8 cellular contexts compared by ENCODE assay signal in the genomic region with DNA sequence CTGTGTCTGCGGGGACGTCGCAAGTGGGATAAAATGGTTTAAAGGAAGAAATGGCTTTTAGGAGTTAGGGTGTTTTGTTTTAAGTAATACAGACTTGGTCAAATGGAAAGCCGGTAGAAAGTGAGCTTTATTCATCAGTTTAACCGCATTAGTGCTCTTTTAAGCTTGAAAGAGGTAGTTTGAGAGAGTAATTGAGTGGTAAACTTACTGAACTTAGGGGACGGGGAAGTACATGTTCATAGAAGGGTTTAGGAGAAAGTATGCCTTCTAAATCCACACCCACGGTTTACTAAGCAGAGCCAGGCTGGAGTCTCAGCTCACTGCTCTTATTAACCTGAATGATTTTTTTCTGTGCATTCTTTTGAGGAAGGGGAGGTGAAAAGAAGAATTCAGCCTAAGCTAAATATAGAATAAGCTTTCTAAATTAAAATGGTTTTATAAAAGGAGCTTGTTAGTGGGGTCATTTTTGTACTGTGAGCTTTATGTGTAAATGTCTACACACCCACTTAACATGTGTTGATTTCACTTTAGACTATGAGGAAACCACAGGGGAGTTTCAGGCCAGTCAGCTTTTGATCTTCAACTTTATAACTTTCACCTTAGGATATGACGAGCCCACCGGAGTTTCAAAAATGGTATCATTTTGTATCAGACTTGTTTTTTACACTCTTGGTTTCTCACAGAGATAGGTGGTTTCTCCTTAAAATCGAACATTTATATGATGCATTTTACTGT. TPM values are rescaled to one million over a fixed set of nuclear protein-coding genes. Genes with fewer than 3 reads are reported as not detected.
DNase-seq lines count a peak whose midpoint lies in the region; ATAC-seq, FAIRE-seq and TF ChIP-seq lines count a peak whose summit lies in the region.
"Not testable (repeated sequence)": the region's sequence is repeated elsewhere in the genome, so short reads cannot be mapped to it uniquely, and the experiment has no call there.
"Had no signal": no experiment of that assay in that cellular context is flagged by ENCODE, and none has a peak within 500 bp of the region (broad histone marks: within the 10 kb centered on the region; RNA-seq: fewer than 3 reads in every experiment).

No MANE protein-coding gene starts in this region.

- not testable (repeated sequence) for H3K9me3 Mint-ChIP-seq in stimulated activated effector memory CD8-positive, alpha-beta T cell treated with anti-CD3 and anti-CD28 coated beads, Interleukin-12 subunit alpha, Interleukin-12 subunit beta, amount 100 ng/mL, for 72 hours

- not testable (repeated sequence) for H4K20me1 ChIP-seq in K562 (replicated peaks; ENCODE audit: control insufficient read depth, insufficient read depth, low read length)

- H3K4me3 ChIP-seq in K562: not testable (repeated sequence)

- not testable (repeated sequence) for H3K27ac ChIP-seq in K562 (ENCODE audit: extremely low read depth, low read depth, low read length)

- CTCF ChIA-PET in K562 (lab: Yijun Ruan, JAX; ENCODE audit: low intra/inter-chr PET ratio): not testable (repeated sequence)

- ATAC-seq in GM18517 (IDR thresholded peaks at IDR 0.05; ENCODE audit: unreplicated experiment): peak; percentile 42
- ATAC-seq in GM21619 (IDR thresholded peaks at IDR 0.05; ENCODE audit: unreplicated experiment): peak; percentile 46
- ATAC-seq in HG02870 (IDR thresholded peaks at IDR 0.05; ENCODE audit: unreplicated experiment): peak; percentile 55
- peak; percentile 32 for ATAC-seq in HG03432 (IDR thresholded peaks at IDR 0.05; ENCODE audit: unreplicated experiment)
- peak; percentile 44 for ATAC-seq in activated CD4-positive, CD25-positive, alpha-beta regulatory T cell treated with anti-CD3 and anti-CD28 coated beads, Interleukin-2, amount 50 U/mL, for 24 hours
- ATAC-seq in K562: not testable (repeated sequence)
- ATAC-seq in stimulated activated effector memory CD8-positive, alpha-beta T cell treated with anti-CD3 and anti-CD28 coated beads, Interleukin-12 subunit alpha, Interleukin-12 subunit beta, amount 100 ng/mL, for 72 hours: peak; percentile 63

- TF ChIP-seq POLR2A in K562 (conservative IDR thresholded peaks at IDR 0.05): not testable (repeated sequence)

- H3K79me2 ChIP-seq in K562 (ENCODE audit: control insufficient read depth, insufficient read depth, low read length): not testable (repeated sequence)

- not testable (repeated sequence) for H3K9me1 ChIP-seq in K562 (ENCODE audit: control insufficient read depth, insufficient read depth, low read length)

- TF ChIP-seq RAD21 in K562 (CRISPR knock-in tag; conservative IDR thresholded peaks at IDR 0.05 in 1 of 2, IDR thresholded peaks at IDR 0.05 in 1 of 2): not testable (repeated sequence)

- H3K4me1 ChIP-seq in K562 (replicated peaks in 1 of 2; ENCODE audit: control insufficient read depth in 2 of 2, insufficient read depth in 2 of 2, low read length in 2 of 2): not testable (repeated sequence)

- not testable (repeated sequence) for DNase-seq in K562 (ENCODE audit: extremely low read depth in 1 of 4, low spot score in 3 of 4); stimulated activated effector memory CD8-positive, alpha-beta T cell treated with anti-CD3 and anti-CD28 coated beads, Interleukin-12 subunit alpha, Interleukin-12 subunit beta, amount 100 ng/mL, for 72 hours (ENCODE audit: low spot score in 2 of 2)

- WGBS in K562 (ENCODE audit: insufficient coverage, low coverage, missing lambda C conversion rate): no CpG with 5 or more reads among the region's 10 CpGs

- H3K9ac ChIP-seq in K562 (ENCODE audit: insufficient read depth in 1 of 2, low read depth in 2 of 2, low read length in 2 of 2): not testable (repeated sequence)

- not testable (repeated sequence) for FAIRE-seq in K562 (lab: Jason Lieb, UNC)

- intact Hi-C loops in K562 (cut with micrococcal nuclease): not testable (repeated sequence)

- not testable (repeated sequence) for H3K27me3 ChIP-seq in K562 (ENCODE audit: control insufficient read depth in 2 of 2, insufficient read depth in 2 of 2, low read length in 2 of 2)

- not testable (repeated sequence) for H3K4me3 Mint-ChIP-seq in stimulated activated effector memory CD8-positive, alpha-beta T cell treated with anti-CD3 and anti-CD28 coated beads, Interleukin-12 subunit alpha, Interleukin-12 subunit beta, amount 100 ng/mL, for 72 hours

- POLR2A ChIA-PET in K562 (lab: Yijun Ruan, JAX): not testable (repeated sequence)

- TF ChIP-seq CTCF in K562 (IDR thresholded peaks at IDR 0.05 in 2 of 3, conservative IDR thresholded peaks at IDR 0.05 in 1 of 3; ENCODE audit: insufficient read depth in 2 of 3, low read depth in 1 of 3, low read length in 3 of 3): not testable (repeated sequence)

- not testable (repeated sequence) for H2AFZ ChIP-seq in K562 (ENCODE audit: low read depth, low read length)

- not testable (repeated sequence) for H3K4me2 ChIP-seq in K562 (ENCODE audit: insufficient read depth, low read length)

- H3K36me3 Mint-ChIP-seq in stimulated activated effector memory CD8-positive, alpha-beta T cell treated with anti-CD3 and anti-CD28 coated beads, Interleukin-12 subunit alpha, Interleukin-12 subunit beta, amount 100 ng/mL, for 72 hours: not testable (repeated sequence)

- not testable (repeated sequence) for H3K4me1 Mint-ChIP-seq in stimulated activated effector memory CD8-positive, alpha-beta T cell treated with anti-CD3 and anti-CD28 coated beads, Interleukin-12 subunit alpha, Interleukin-12 subunit beta, amount 100 ng/mL, for 72 hours

- BruUV-seq in K562 (replicated peaks; lab: Mats Ljungman, UMichigan): TSS peak; percentile 94

- not testable (repeated sequence) for H3K36me3 ChIP-seq in K562 (ENCODE audit: control insufficient read depth, insufficient read depth, low read length)

- H3K27ac Mint-ChIP-seq in stimulated activated effector memory CD8-positive, alpha-beta T cell treated with anti-CD3 and anti-CD28 coated beads, Interleukin-12 subunit alpha, Interleukin-12 subunit beta, amount 100 ng/mL, for 72 hours: not testable (repeated sequence)

- TF ChIP-seq EP300 in K562 (IDR thresholded peaks at IDR 0.05; ENCODE audit: low read length): not testable (repeated sequence)

- in situ Hi-C loops in K562 (cut with MboI): not testable (repeated sequence)

- not testable (repeated sequence) for H3K9me3 ChIP-seq in K562 (replicated peaks; ENCODE audit: control insufficient read depth, insufficient read depth, low read depth, low read length)

RNA-seq across cellular contexts. Expression of gene GOLGA8R, which starts 57.9 kb away (rescaled TPM):
- 0.62 and 0.67 TPM in 2 replicates for total RNA-seq in K562 (2011; cell fraction: chromatin; rRNA removed; ENCODE audit: low replicate concordance)
- total RNA-seq in K562 (2011; cell fraction: nucleolus; rRNA removed): 0.17 and 0.39 TPM in 2 replicates
- 0.29 and 0.69 TPM in 2 replicates for total RNA-seq in K562 (2011; cell fraction: nucleoplasm; rRNA removed)
- total RNA-seq in K562 (2014; rRNA removed) (0.04 TPM in 1 of 2 replicates, not detected in the other), K562 (2014; rRNA removed; fragmentation: Illumina TruSeq; extraction: Trizol) (0.10 TPM in 1 of 2 replicates, not detected in the other), K562 (2015; rRNA removed; fragmentation: Illumina TruSeq; extraction: Trizol) (0.07 TPM in 1 of 2 replicates, not detected in the other), K562 (2021) (0.04 and 0.11 TPM in 2 replicates)
- polyA plus RNA-seq in K562 (2011; rRNA removed) (0.05 TPM in 1 of 2 replicates, not detected in the other), K562 (2014; fragmentation: Illumina TruSeq; extraction: Trizol) (0.12 TPM in 1 of 2 replicates, not detected in the other), K562 (2014; fragmentation: Nextera tagmentation; extraction: Ambion mirVana) (under 1 TPM in 1 of 2 experiments, not detected in 1; 0.01 TPM), K562 (2014; rRNA removed) (0.04 and 0.36 TPM in 2 replicates)
- not detected in 2 replicates for polyA plus RNA-seq in K562 (2011; cell fraction: cytosol; rRNA removed)
- 0.23 and 0.38 TPM in 2 replicates for polyA plus RNA-seq in K562 (2011; cell fraction: nucleus; rRNA removed)
- 0.09 and 0.50 TPM in 2 replicates for polyA plus RNA-seq in K562 (2012)
- 0.21 TPM in 1 of 2 replicates, not detected in the other for polyA minus RNA-seq in K562 (2011; rRNA and poly(A)+ RNA removed)
- polyA minus RNA-seq in K562 (2011; cell fraction: cytosol; rRNA and poly(A)+ RNA removed): not detected in 2 replicates
- not detected in 2 replicates for polyA minus RNA-seq in K562 (2011; cell fraction: nucleus; rRNA and poly(A)+ RNA removed)
- total RNA-seq: H7 had no signal
